In genomic region chr19:34118879-34119748, GRCh38 we compare ENCODE assay signal across 25 cellular contexts. TPM values are rescaled to one million over a fixed set of nuclear protein-coding genes. Genes with fewer than 3 reads are reported as not detected.
DNase-seq lines count a peak whose midpoint lies in the region; ATAC-seq and TF ChIP-seq lines count a peak whose summit lies in the region.
"Had no signal": no experiment of that assay in that cellular context is flagged by ENCODE, and none has a peak within 500 bp of the region (broad histone marks: within the 10 kb centered on the region; RNA-seq: fewer than 3 reads in every experiment).

No MANE protein-coding gene starts in this region.

- in situ Hi-C loops in GM23248 (cut with MboI), result no loop called here

- H2AFZ ChIP-seq in GM23248 (peak overlapping the region; percentile 22), neural progenitor cell (replicated peaks) (peak overlapping the region; percentile 76)

- no peak overlapping the region for H3K9ac ChIP-seq in GM23248
- no peak overlapping the region for H3K9ac ChIP-seq in neural progenitor cell

- peak; percentile 23 for DNase-seq in activated naive CD4-positive, alpha-beta T cell treated with anti-CD3 and anti-CD28 coated beads, Interleukin-2, amount 10 ng/mL, durations not matched to agents 7 days and 5 days
- no peak for DNase-seq in activated naive CD4-positive, alpha-beta T cell treated with Interleukin-2 at 50 U/mL for 16 hours
- peak; percentile 13 for DNase-seq in GM23248
- no peak for DNase-seq in activated naive CD8-positive, alpha-beta T cell treated with anti-CD3 and anti-CD28 coated beads, Interleukin-2, amount 50 U/mL, for 24 hours
- DNase-seq in neural progenitor cell (ENCODE audit: low spot score), result no peak
- DNase-seq in natural killer cell treated with Interleukin-12 subunit alpha and Interleukin-12 subunit beta and Interleukin-15 and Interleukin-18, amount 100 ng/mL, for 72 hours (ENCODE audit: low spot score), result no peak
- no peak for DNase-seq in adrenal gland
- DNase-seq: CD4-positive, alpha-beta memory T cell; gastrocnemius medialis; HFFc6; hippocampal formation; immature natural killer cell; left lung; midbrain; NCI-H1417; NCI-H446; stimulated activated CD4-positive, alpha-beta T cell treated with anti-CD3 and anti-CD28 coated beads, Interleukin-15, amount 100 ng/mL, for 24 hours; stomach; tibial artery had no signal

- H3K36me3 ChIP-seq in GM23248 (ENCODE audit: low read depth) (no peaks in the 10 kb centered on the region), neural progenitor cell (no peaks in the 10 kb centered on the region), adrenal gland (replicated peaks in 1 of 2) (no peaks in the 10 kb centered on the region)
- H3K36me3 ChIP-seq: gastrocnemius medialis, left lung, stomach, tibial artery had no signal

- no peak overlapping the region for H3K4me3 Mint-ChIP-seq in activated naive CD4-positive, alpha-beta T cell treated with anti-CD3 and anti-CD28 coated beads, Interleukin-2, amount 10 ng/mL, durations not matched to agents 7 days and 5 days
- H3K4me3 Mint-ChIP-seq in activated naive CD8-positive, alpha-beta T cell treated with anti-CD3 and anti-CD28 coated beads, Interleukin-2, amount 50 U/mL, for 24 hours, result no peak overlapping the region
- no peak overlapping the region for H3K4me3 Mint-ChIP-seq in neural progenitor cell
- no peak overlapping the region for H3K4me3 Mint-ChIP-seq in natural killer cell treated with Interleukin-12 subunit alpha and Interleukin-12 subunit beta and Interleukin-15 and Interleukin-18, amount 100 ng/mL, for 72 hours
- H3K4me3 Mint-ChIP-seq: activated T-helper 1 cell treated with anti-CD3 and anti-CD28 coated beads, Interleukin-12 subunit alpha, Interleukin-12 subunit beta, Interleukin-2, Interleukin-4 antibody, amounts not matched to agents 30 ng/mL and 10 ng/mL and 1 ng/mL, durations not matched to agents 14 hours and 24 hours and 36 hours; CD4-positive, alpha-beta memory T cell; HFFc6; IgD-negative memory B cell; immature natural killer cell; WTC11 had no signal

- H3K79me2 ChIP-seq in GM23248 (ENCODE audit: insufficient read depth), result no peaks in the 10 kb centered on the region
- H3K79me2 ChIP-seq in neural progenitor cell (ENCODE audit: low read depth), result no peaks in the 10 kb centered on the region

- no peak overlapping the region for H3K27ac Mint-ChIP-seq in activated naive CD4-positive, alpha-beta T cell treated with anti-CD3 and anti-CD28 coated beads, Interleukin-2, amount 10 ng/mL, durations not matched to agents 7 days and 5 days
- H3K27ac Mint-ChIP-seq in activated naive CD8-positive, alpha-beta T cell treated with anti-CD3 and anti-CD28 coated beads, Interleukin-2, amount 50 U/mL, for 24 hours, result peak overlapping the region; percentile 46
- no peak overlapping the region for H3K27ac Mint-ChIP-seq in neural progenitor cell
- no peak overlapping the region for H3K27ac Mint-ChIP-seq in natural killer cell treated with Interleukin-12 subunit alpha and Interleukin-12 subunit beta and Interleukin-15 and Interleukin-18, amount 100 ng/mL, for 72 hours
- H3K27ac Mint-ChIP-seq: activated T-helper 1 cell treated with anti-CD3 and anti-CD28 coated beads, Interleukin-12 subunit alpha, Interleukin-12 subunit beta, Interleukin-2, Interleukin-4 antibody, amounts not matched to agents 30 ng/mL and 10 ng/mL and 1 ng/mL, durations not matched to agents 14 hours and 24 hours and 36 hours; HFFc6; IgD-negative memory B cell; immature natural killer cell; WTC11 had no signal

- peak; percentile 43 for ATAC-seq in activated naive CD8-positive, alpha-beta T cell treated with anti-CD3 and anti-CD28 coated beads, Interleukin-2, amount 50 U/mL, for 24 hours
- no peak for ATAC-seq in natural killer cell treated with Interleukin-12 subunit alpha and Interleukin-12 subunit beta and Interleukin-15 and Interleukin-18, amount 100 ng/mL, for 72 hours
- ATAC-seq: gastrocnemius medialis, left lung, Right ventricle myocardium inferior, sciatic nerve, WTC11 had no signal

- intact Hi-C loops in adrenal gland (cut with DNase I), result no loop called here

- H3K9me3 ChIP-seq in GM23248 (ENCODE audit: low read depth) (no peaks in the 10 kb centered on the region), neural progenitor cell (ENCODE audit: low read depth) (no peaks in the 10 kb centered on the region), adrenal gland (replicated peaks in 1 of 3) (no peaks in the 10 kb centered on the region)
- H3K9me3 ChIP-seq: gastrocnemius medialis, left lung, stomach, tibial artery had no signal

- H3K9me2 ChIP-seq in GM23248 (ENCODE audit: insufficient read depth), result no peaks in the 10 kb centered on the region

- H3K4me1 Mint-ChIP-seq in activated naive CD4-positive, alpha-beta T cell treated with anti-CD3 and anti-CD28 coated beads, Interleukin-2, amount 10 ng/mL, durations not matched to agents 7 days and 5 days, result peaks cover 12% of the 10 kb centered on the region
- H3K4me1 Mint-ChIP-seq in activated naive CD8-positive, alpha-beta T cell treated with anti-CD3 and anti-CD28 coated beads, Interleukin-2, amount 50 U/mL, for 24 hours, result peaks cover 13% of the 10 kb centered on the region
- H3K4me1 Mint-ChIP-seq in neural progenitor cell, result peaks cover 31% of the 10 kb centered on the region
- H3K4me1 Mint-ChIP-seq in natural killer cell treated with Interleukin-12 subunit alpha and Interleukin-12 subunit beta and Interleukin-15 and Interleukin-18, amount 100 ng/mL, for 72 hours (ENCODE audit: low read depth in 2 of 2), result no peaks in the 10 kb centered on the region
- H3K4me1 Mint-ChIP-seq: immature natural killer cell had no signal

- no peaks in the 10 kb centered on the region for H3F3A ChIP-seq in GM23248 (ENCODE audit: insufficient read depth)
- H3F3A ChIP-seq in neural progenitor cell (ENCODE audit: low read depth), result no peaks in the 10 kb centered on the region

- H3K9me3 Mint-ChIP-seq in activated naive CD4-positive, alpha-beta T cell treated with anti-CD3 and anti-CD28 coated beads, Interleukin-2, amount 10 ng/mL, durations not matched to agents 7 days and 5 days, result no peaks in the 10 kb centered on the region
- H3K9me3 Mint-ChIP-seq in activated naive CD8-positive, alpha-beta T cell treated with anti-CD3 and anti-CD28 coated beads, Interleukin-2, amount 50 U/mL, for 24 hours, result no peaks in the 10 kb centered on the region
- H3K9me3 Mint-ChIP-seq in neural progenitor cell, result peaks cover 2% of the 10 kb centered on the region
- no peaks in the 10 kb centered on the region for H3K9me3 Mint-ChIP-seq in natural killer cell treated with Interleukin-12 subunit alpha and Interleukin-12 subunit beta and Interleukin-15 and Interleukin-18, amount 100 ng/mL, for 72 hours
- H3K9me3 Mint-ChIP-seq: activated T-helper 1 cell treated with anti-CD3 and anti-CD28 coated beads, Interleukin-12 subunit alpha, Interleukin-12 subunit beta, Interleukin-2, Interleukin-4 antibody, amounts not matched to agents 30 ng/mL and 10 ng/mL and 1 ng/mL, durations not matched to agents 14 hours and 24 hours and 36 hours; CD4-positive, alpha-beta memory T cell; HFFc6; immature natural killer cell had no signal

- TF ChIP-seq CTCF in neural progenitor cell (IDR thresholded peaks at IDR 0.05) (no peak), adrenal gland (IDR thresholded peaks at IDR 0.05) (no peak)

- no peak for TF ChIP-seq POLR2A in adrenal gland (IDR thresholded peaks at IDR 0.05)

- CTCF ChIA-PET in activated naive CD4-positive, alpha-beta T cell treated with anti-CD3 and anti-CD28 coated beads, Interleukin-2, amount 10 ng/mL, durations not matched to agents 7 days and 5 days (lab: Charles Lee), result interaction anchor here (0.9 to 2.3 kb wide), 7 partner anchors 16 to 227 kb away, joined by 3 to 7 read pairs (median 4); no protein-coding TSS in a partner anchor

- H3K27me3 Mint-ChIP-seq in activated naive CD4-positive, alpha-beta T cell treated with anti-CD3 and anti-CD28 coated beads, Interleukin-2, amount 10 ng/mL, durations not matched to agents 7 days and 5 days, result peaks cover 22% of the 10 kb centered on the region
- H3K27me3 Mint-ChIP-seq in activated naive CD8-positive, alpha-beta T cell treated with anti-CD3 and anti-CD28 coated beads, Interleukin-2, amount 50 U/mL, for 24 hours, result no peaks in the 10 kb centered on the region
- H3K27me3 Mint-ChIP-seq in neural progenitor cell (ENCODE audit: insufficient read depth, low read depth), result peaks cover 2% of the 10 kb centered on the region
- peaks cover 17 to 46% of the 10 kb centered on the region in 2 donors for H3K27me3 Mint-ChIP-seq in natural killer cell treated with Interleukin-12 subunit alpha and Interleukin-12 subunit beta and Interleukin-15 and Interleukin-18, amount 100 ng/mL, for 72 hours

- 21 to 40% methylated on average over 8 of the region's 8 CpGs for WGBS in GM23248 (ENCODE audit: low coverage in 1 of 2, low lambda C conversion rate in 2 of 2, missing lambda C conversion rate in 2 of 2), 2 experiments
- 46 to 62% (median 52%) methylated on average over 8 of the region's 8 CpGs for WGBS in adrenal gland, 4 donors

- H3K27ac ChIP-seq in GM23248, result no peak overlapping the region
- no peak overlapping the region for H3K27ac ChIP-seq in neural progenitor cell
- no peak overlapping the region for H3K27ac ChIP-seq in adrenal gland
- H3K27ac ChIP-seq: coronary artery, gastrocnemius medialis, left lung, stomach, tibial artery had no signal

- H3K4me2 ChIP-seq in GM23248 (ENCODE audit: unreplicated experiment) (no peak overlapping the region), neural progenitor cell (no peak overlapping the region)

- H4K20me1 ChIP-seq in GM23248 (ENCODE audit: insufficient read depth) (no peaks in the 10 kb centered on the region), neural progenitor cell (ENCODE audit: low read depth) (no peaks in the 10 kb centered on the region)

- no peaks in the 10 kb centered on the region for H3K4me1 ChIP-seq in GM23248 (ENCODE audit: insufficient read depth)
- H3K4me1 ChIP-seq in neural progenitor cell, result peaks cover 3% of the 10 kb centered on the region
- H3K4me1 ChIP-seq in adrenal gland (replicated peaks in 1 of 2), result no peaks in the 10 kb centered on the region
- H3K4me1 ChIP-seq: gastrocnemius medialis, left lung, stomach, tibial artery had no signal

- H3K27me3 ChIP-seq in GM23248 (replicated peaks; ENCODE audit: insufficient read depth) (no peaks in the 10 kb centered on the region; the same call in 1 of the 2 replicates), neural progenitor cell (no peaks in the 10 kb centered on the region), adrenal gland (no peaks in the 10 kb centered on the region)
- H3K27me3 ChIP-seq: gastrocnemius medialis, left lung had no signal

- H3K36me3 Mint-ChIP-seq in activated naive CD4-positive, alpha-beta T cell treated with anti-CD3 and anti-CD28 coated beads, Interleukin-2, amount 10 ng/mL, durations not matched to agents 7 days and 5 days, result no peaks in the 10 kb centered on the region
- no peaks in the 10 kb centered on the region for H3K36me3 Mint-ChIP-seq in activated naive CD8-positive, alpha-beta T cell treated with anti-CD3 and anti-CD28 coated beads, Interleukin-2, amount 50 U/mL, for 24 hours (ENCODE audit: low read depth)
- no peaks in the 10 kb centered on the region for H3K36me3 Mint-ChIP-seq in neural progenitor cell
- no peaks in the 10 kb centered on the region for H3K36me3 Mint-ChIP-seq in natural killer cell treated with Interleukin-12 subunit alpha and Interleukin-12 subunit beta and Interleukin-15 and Interleukin-18, amount 100 ng/mL, for 72 hours
- H3K36me3 Mint-ChIP-seq: CD4-positive, alpha-beta memory T cell; IgD-negative memory B cell; immature natural killer cell; WTC11 had no signal

- H3K4me3 ChIP-seq in GM23248, result no peak overlapping the region
- H3K4me3 ChIP-seq in neural progenitor cell, result no peak overlapping the region
- no peak overlapping the region for H3K4me3 ChIP-seq in adrenal gland
- H3K4me3 ChIP-seq: coronary artery, gastrocnemius medialis, left lung, stomach, tibial artery had no signal

RNA-seq across cellular contexts. Expression of gene LSM14A, which starts 53.2 kb away (rescaled TPM):
- total RNA-seq in GM23248 (2014; rRNA removed; shearing (Covaris generic)), result 46.4 and 66.1 TPM in 2 replicates
- 71.7 and 75.3 TPM in 2 replicates for polyA plus RNA-seq in GM23248 (2016; fragmentation: Nextera tagmentation; extraction: Ambion mirVana)
- 152 and 157 TPM in 2 replicates for total RNA-seq in neural progenitor cell (ENCODE audit: low replicate concordance)
- total RNA-seq in natural killer cell treated with Interleukin-12 subunit alpha and Interleukin-12 subunit beta and Interleukin-15 and Interleukin-18, amount 100 ng/mL, for 72 hours, result 100 to 1,000 TPM; 119 to 135 TPM
- total RNA-seq in adrenal gland, result 100 to 1,000 TPM in 4 of 8 donors, 10 to 100 TPM in 4; 70.4 to 130 (median 104) TPM
- 10 to 100 TPM; 44.5 to 91.0 (median 74.2) TPM for polyA plus RNA-seq in adrenal gland

Comparison
In these comparisons a context has a peak if more than half of its experiments do, and no peak if none do; other contexts are left out.
1. DNase-seq: peak in activated naive CD4-positive, alpha-beta T cell treated with anti-CD3 and anti-CD28 coated beads, Interleukin-2, amount 10 ng/mL, durations not matched to agents 7 days and 5 days (single experiment) and GM23248 (single experiment); none in activated naive CD4-positive, alpha-beta T cell treated with Interleukin-2 at 50 U/mL for 16 hours (single experiment), activated naive CD8-positive, alpha-beta T cell treated with anti-CD3 and anti-CD28 coated beads, Interleukin-2, amount 50 U/mL, for 24 hours (single experiment), neural progenitor cell (single experiment), natural killer cell treated with Interleukin-12 subunit alpha and Interleukin-12 subunit beta and Interleukin-15 and Interleukin-18, amount 100 ng/mL, for 72 hours (single experiment) and adrenal gland (0 of 7).